ENCODE assay signal across 8 cellular contexts in genomic region chr7:34928052-34928451, GRCh38.
DNase-seq lines count a peak whose midpoint lies in the region; ATAC-seq and TF ChIP-seq lines count a peak whose summit lies in the region.

No MANE protein-coding gene starts in this region.

- H3K9me2 ChIP-seq in PC-3 (replicated peaks; ENCODE audit: low read length): no peaks in the 10 kb centered on the region

- no peak overlapping the region for H3K4me2 ChIP-seq in PC-3 (ENCODE audit: low read length)

- no peak overlapping the region for H3K9ac ChIP-seq in PC-3 (ENCODE audit: low read length)

- no peaks in the 10 kb centered on the region for H3K4me1 Mint-ChIP-seq in activated naive CD8-positive, alpha-beta T cell treated with anti-CD3 and anti-CD28 coated beads, Interleukin-2, amount 10 ng/mL, durations not matched to agents 7 days and 5 days

- H3K27ac Mint-ChIP-seq in activated naive CD8-positive, alpha-beta T cell treated with anti-CD3 and anti-CD28 coated beads, Interleukin-2, amount 10 ng/mL, durations not matched to agents 7 days and 5 days: no peak overlapping the region

- H3K27ac ChIP-seq in 22Rv1: no peak overlapping the region
- no peak overlapping the region for H3K27ac ChIP-seq in PC-3 (ENCODE audit: low read length)

- peak; percentile 87 for TF ChIP-seq CTCF in 22Rv1 (IDR thresholded peaks at IDR 0.05)
- TF ChIP-seq CTCF in PC-3 (conservative IDR thresholded peaks at IDR 0.05; ENCODE audit: low read depth, low read length): peak; percentile 72

- H3K27me3 ChIP-seq in PC-3 (ENCODE audit: low read length): no peaks in the 10 kb centered on the region

- no peaks in the 10 kb centered on the region for H3K36me3 ChIP-seq in PC-3 (ENCODE audit: low read depth, low read length)

- H3K4me1 ChIP-seq in PC-3 (ENCODE audit: insufficient read depth, low read length): no peaks in the 10 kb centered on the region

- intact Hi-C loops in PC-3 (cut with micrococcal nuclease): no loop called here

- no peak overlapping the region for H2AFZ ChIP-seq in PC-3 (ENCODE audit: low read length)

- no peaks in the 10 kb centered on the region for H3K36me3 Mint-ChIP-seq in activated naive CD8-positive, alpha-beta T cell treated with anti-CD3 and anti-CD28 coated beads, Interleukin-2, amount 10 ng/mL, durations not matched to agents 7 days and 5 days

- ATAC-seq in GM18498 (IDR thresholded peaks at IDR 0.05; ENCODE audit: unreplicated experiment): peak; percentile 79
- peak; percentile 90 for ATAC-seq in HG02885 (IDR thresholded peaks at IDR 0.05; ENCODE audit: poor library complexity, unreplicated experiment)
- ATAC-seq in PC-3: peak; percentile 58
- ATAC-seq in activated naive CD8-positive, alpha-beta T cell treated with anti-CD3 and anti-CD28 coated beads, Interleukin-2, amount 10 ng/mL, durations not matched to agents 7 days and 5 days (ENCODE audit: low read depth): no peak

- DNase-seq in PC-3 (peak; percentile 53), inferior parietal cortex (ENCODE audit: extremely low spot score) (peak; percentile 69), NCI-H2196 treated with DMSO at 0.1 percent for 48 hours (lab: John Stamatoyannopoulos, UW; ENCODE audit: unreplicated experiment) (no peak)
- peak; percentile 51 for DNase-seq in activated naive CD8-positive, alpha-beta T cell treated with anti-CD3 and anti-CD28 coated beads, Interleukin-2, amount 10 ng/mL, durations not matched to agents 7 days and 5 days
- DNase-seq in stimulated activated CD8-positive, alpha-beta memory T cell treated with anti-CD3 and anti-CD28 coated beads, Interleukin-2, amount 100 ng/mL, for 48 hours (ENCODE audit: low read depth in 2 of 2): peak; percentile 47 to 50

- POLR2A ChIA-PET in PC-3 (lab: Charles Lee; ENCODE audit: unreplicated experiment): no interaction called here
- POLR2A ChIA-PET in activated naive CD8-positive, alpha-beta T cell treated with anti-CD3 and anti-CD28 coated beads, Interleukin-2, amount 10 ng/mL, durations not matched to agents 7 days and 5 days (lab: Charles Lee): no interaction called here

- BruUV-seq in PC-3 (replicated peaks; lab: Mats Ljungman, UMichigan): no TSS peak

- H3K79me2 ChIP-seq in PC-3 (ENCODE audit: low read length): no peaks in the 10 kb centered on the region

- H3K4me3 ChIP-seq in PC-3 (ENCODE audit: low read length): no peak overlapping the region

- CTCF ChIA-PET in PC-3 (lab: Charles Lee): no interaction called here

- H3K9me3 ChIP-seq in PC-3 (ENCODE audit: low read length): no peaks in the 10 kb centered on the region

- no peaks in the 10 kb centered on the region for H3F3A ChIP-seq in PC-3 (ENCODE audit: low read length, unreplicated experiment)

- H3K4me3 Mint-ChIP-seq in activated naive CD8-positive, alpha-beta T cell treated with anti-CD3 and anti-CD28 coated beads, Interleukin-2, amount 10 ng/mL, durations not matched to agents 7 days and 5 days: no peak overlapping the region

- H4K20me1 ChIP-seq in PC-3 (ENCODE audit: low read length): no peaks in the 10 kb centered on the region

- no peaks in the 10 kb centered on the region for H3K27me3 Mint-ChIP-seq in activated naive CD8-positive, alpha-beta T cell treated with anti-CD3 and anti-CD28 coated beads, Interleukin-2, amount 10 ng/mL, durations not matched to agents 7 days and 5 days

- H3K9me3 Mint-ChIP-seq in activated naive CD8-positive, alpha-beta T cell treated with anti-CD3 and anti-CD28 coated beads, Interleukin-2, amount 10 ng/mL, durations not matched to agents 7 days and 5 days: no peaks in the 10 kb centered on the region
